ENCODE assay signal across 8 cellular contexts in genomic region chr15:72312605-72313447, GRCh38. TPM values are rescaled to one million over a fixed set of nuclear protein-coding genes. Genes with fewer than 3 reads are reported as not detected.
DNase-seq lines count a peak whose midpoint lies in the region; ATAC-seq and TF ChIP-seq lines count a peak whose summit lies in the region.

No MANE protein-coding gene starts in this region.

- no peak for TF ChIP-seq EP300 in sigmoid colon (IDR thresholded peaks at IDR 0.05)

- no peak for TF ChIP-seq POLR2A in adrenal gland (IDR thresholded peaks at IDR 0.05)
- no peak for TF ChIP-seq POLR2A in sigmoid colon (IDR thresholded peaks at IDR 0.05)

- ATAC-seq in GM19455 (IDR thresholded peaks at IDR 0.05; ENCODE audit: unreplicated experiment), result peak; percentile 69

- intact Hi-C loops in adrenal gland (cut with DNase I), result no loop called here
- intact Hi-C loops in left ventricle myocardium inferior (cut with micrococcal nuclease), result no loop called here
- intact Hi-C loops in sigmoid colon (cut with DNase I), result no loop called here

- no peaks in the 10 kb centered on the region for H3K9me2 ChIP-seq in SU-DHL-6 (replicated peaks; ENCODE audit: insufficient read depth, low read length)

- no peak overlapping the region for H3K4me2 ChIP-seq in SU-DHL-6 (ENCODE audit: low read depth, low read length, poor library complexity, severe bottlenecking)

- no peak overlapping the region for H3K9ac ChIP-seq in SU-DHL-6 (ENCODE audit: low read length)

- H3K4me3 ChIP-seq in BE2C (ENCODE audit: low read depth, low read length), result no peak overlapping the region
- no peak overlapping the region for H3K4me3 ChIP-seq in SU-DHL-6 (ENCODE audit: insufficient read depth, low read length, poor library complexity, severe bottlenecking)
- H3K4me3 ChIP-seq in adrenal gland, result no peak overlapping the region
- H3K4me3 ChIP-seq in left ventricle myocardium inferior, result no peak overlapping the region
- H3K4me3 ChIP-seq in sigmoid colon, result no peak overlapping the region

- WGBS in adrenal gland, 4 donors, result 46 to 56% (median 49%) methylated on average over 2 of the region's 2 CpGs
- 54 to 64% methylated on average over 2 of the region's 2 CpGs for WGBS in sigmoid colon, 2 donors

- no peaks in the 10 kb centered on the region for H3K27me3 ChIP-seq in BE2C
- no peaks in the 10 kb centered on the region for H3K27me3 ChIP-seq in SU-DHL-6 (ENCODE audit: low read length)
- no peaks in the 10 kb centered on the region for H3K27me3 ChIP-seq in adrenal gland
- no peaks in the 10 kb centered on the region for H3K27me3 ChIP-seq in left ventricle myocardium inferior (ENCODE audit: low read depth)
- H3K27me3 ChIP-seq in sigmoid colon, result no peaks in the 10 kb centered on the region

- H4K20me1 ChIP-seq in SU-DHL-6 (ENCODE audit: low read depth, low read length), result no peaks in the 10 kb centered on the region

- peaks cover 10% of the 10 kb centered on the region for H3K4me1 ChIP-seq in BE2C
- no peaks in the 10 kb centered on the region for H3K4me1 ChIP-seq in adrenal gland (replicated peaks in 1 of 2)
- no peaks in the 10 kb centered on the region for H3K4me1 ChIP-seq in left ventricle myocardium inferior
- no peaks in the 10 kb centered on the region for H3K4me1 ChIP-seq in sigmoid colon

- no peaks in the 10 kb centered on the region for H3K36me3 ChIP-seq in BE2C
- no peaks in the 10 kb centered on the region for H3K36me3 ChIP-seq in SU-DHL-6 (ENCODE audit: low read length)
- no peaks in the 10 kb centered on the region for H3K36me3 ChIP-seq in adrenal gland (replicated peaks in 1 of 2)
- H3K36me3 ChIP-seq in left ventricle myocardium inferior, result no peaks in the 10 kb centered on the region
- H3K36me3 ChIP-seq in sigmoid colon, result no peaks in the 10 kb centered on the region

- no peak overlapping the region for H2AFZ ChIP-seq in SU-DHL-6 (ENCODE audit: low read depth, low read length, severe bottlenecking)

- DNase-seq in BE2C, result peak; percentile 85
- peak; percentile 18 for DNase-seq in NCI-H1048 (lab: John Stamatoyannopoulos, UW)
- peak; percentile 76 to 92 (median 86) for DNase-seq in adrenal gland
- peak; percentile 50 for DNase-seq in left ventricle myocardium inferior
- DNase-seq in sigmoid colon, result peak; percentile 73
- DNase-seq in middle frontal gyrus (ENCODE audit: extremely low spot score, low spot score), result no peak

- H3K27ac ChIP-seq in SU-DHL-6 (ENCODE audit: low read depth, low read length) (no peak overlapping the region), adrenal gland (no peak overlapping the region), left ventricle myocardium inferior (replicated peaks) (no peak overlapping the region), sigmoid colon (no peak overlapping the region)

- TF ChIP-seq CTCF in BE2C (IDR thresholded peaks at IDR 0.05; ENCODE audit: low read depth, low read length), result peak; percentile 93
- TF ChIP-seq CTCF in SU-DHL-6 (IDR thresholded peaks at IDR 0.05; ENCODE audit: insufficient read depth, low read length, poor library complexity, severe bottlenecking), result peak; percentile 73
- peak; percentile 65 to 89 (median 84) for TF ChIP-seq CTCF in adrenal gland (IDR thresholded peaks at IDR 0.05)
- peak; percentile 77 for TF ChIP-seq CTCF in left ventricle myocardium inferior (IDR thresholded peaks at IDR 0.05; ENCODE audit: borderline replicate concordance)
- TF ChIP-seq CTCF in sigmoid colon (IDR thresholded peaks at IDR 0.05), result peak; percentile 46 to 69 (median 64)

- H3F3A ChIP-seq in SU-DHL-6 (ENCODE audit: insufficient read depth), result no peaks in the 10 kb centered on the region

- H3K79me2 ChIP-seq in SU-DHL-6 (ENCODE audit: insufficient read depth, low read length), result no peaks in the 10 kb centered on the region

- H3K9me3 ChIP-seq in BE2C (no peaks in the 10 kb centered on the region), SU-DHL-6 (ENCODE audit: insufficient read depth, low read length) (no peaks in the 10 kb centered on the region), adrenal gland (replicated peaks in 1 of 3) (no peaks in the 10 kb centered on the region), left ventricle myocardium inferior (replicated peaks) (no peaks in the 10 kb centered on the region), sigmoid colon (no peaks in the 10 kb centered on the region)

RNA-seq across cellular contexts. Expression of gene CELF6, which starts 7.1 kb away (rescaled TPM):
- 3.2 TPM for polyA plus RNA-seq in BE2C (2012; ENCODE audit: insufficient read depth, insufficient read length, low read depth)
- total RNA-seq in adrenal gland (1 to 10 TPM; 1.2 to 4.1 (median 2.4) TPM), left ventricle myocardium inferior (1.5 TPM), sigmoid colon (1 to 10 TPM; 2.1 to 5.8 (median 2.8) TPM)
- polyA plus RNA-seq in adrenal gland (10 to 100 TPM in 2 of 3 donors, 1 to 10 TPM in 1; 3.2 to 24.1 (median 12.1) TPM), sigmoid colon (1 to 10 TPM in 1 of 3 donors, not detected in 2; 4.2 TPM)

RNA-seq across cellular contexts. Expression of gene PARP6, which starts 40.5 kb away (rescaled TPM):
- 260 TPM for polyA plus RNA-seq in BE2C (2012; ENCODE audit: insufficient read depth, insufficient read length, low read depth)
- total RNA-seq in adrenal gland (10 to 100 TPM; 37.4 to 86.6 (median 66.9) TPM), left ventricle myocardium inferior (43.6 TPM), sigmoid colon (100 to 1,000 TPM in 1 of 4 donors, 10 to 100 TPM in 3; 41.5 to 103 (median 60.0) TPM)
- polyA plus RNA-seq in adrenal gland (100 to 1,000 TPM in 2 of 3 donors, 10 to 100 TPM in 1; 68.4 to 464 (median 239) TPM), sigmoid colon (10 to 100 TPM; 12.5 to 29.4 (median 27.2) TPM)
